ENCODE assay signal across 11 cellular contexts in the genomic region with DNA sequence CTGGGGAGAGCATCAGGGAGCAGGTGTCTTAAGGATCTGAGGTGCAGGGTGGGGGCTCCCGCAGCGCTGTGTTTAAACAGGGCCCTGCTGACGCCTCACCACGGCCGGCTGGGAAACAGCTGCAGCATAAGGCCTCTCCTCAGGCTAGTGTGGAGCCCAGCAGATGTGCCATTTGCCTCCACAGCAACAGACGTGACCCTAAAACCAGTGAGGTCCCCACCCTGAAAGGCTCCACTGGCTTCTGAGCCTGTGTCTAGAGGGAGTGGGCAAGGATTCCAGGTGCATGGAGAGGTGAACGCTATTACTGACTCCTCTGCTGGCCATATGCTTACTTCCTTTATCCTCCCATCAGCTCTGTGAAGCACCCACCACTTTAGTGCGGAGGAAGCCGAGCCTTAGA. TPM values are rescaled to one million over a fixed set of nuclear protein-coding genes. Genes with fewer than 3 reads are reported as not detected.
DNase-seq lines count a peak whose midpoint lies in the region; ATAC-seq and TF ChIP-seq lines count a peak whose summit lies in the region.
"Had no signal": no experiment of that assay in that cellular context is flagged by ENCODE, and none has a peak within 500 bp of the region (broad histone marks: within the 10 kb centered on the region; RNA-seq: fewer than 3 reads in every experiment).

No MANE protein-coding gene starts in this region.

- peaks cover 5% of the 10 kb centered on the region for H3K36me3 Mint-ChIP-seq in Calu3 (ENCODE audit: insufficient read depth, unreplicated experiment)
- H3K36me3 Mint-ChIP-seq: T-cell had no signal

- intact Hi-C loops in Calu3 (cut with micrococcal nuclease; ENCODE audit: unreplicated experiment) = no loop called here

- H3K4me1 ChIP-seq in foreskin keratinocyte (peaks cover 37% of the 10 kb centered on the region), skeletal muscle satellite cell (ENCODE audit: control insufficient read depth, insufficient read depth, low read length) (peaks cover 31% of the 10 kb centered on the region)

- peaks cover 3% of the 10 kb centered on the region for H3K9me3 Mint-ChIP-seq in Calu3 (ENCODE audit: low read depth, unreplicated experiment)
- H3K9me3 Mint-ChIP-seq: activated T-helper 2 cell treated with anti-CD3 and anti-CD28 coated beads, Interferon-gamma antibody, Interleukin-2, Interleukin-4, amounts not matched to agents 10 μg/mL and 5 μg/mL and 100 μg/mL, durations not matched to agents 14 hours and 24 hours and 36 hours; T-cell had no signal

- peak; percentile 70 for DNase-seq in DMS79 treated with DMSO at 0.1 percent for 48 hours (lab: John Stamatoyannopoulos, UW)
- DNase-seq in NCI-H524 (lab: John Stamatoyannopoulos, UW) = peak; percentile 60 to 78
- no peak for DNase-seq in foreskin keratinocyte
- DNase-seq in Calu3 = no peak
- DNase-seq in HCEC 1CT = no peak
- DNase-seq: stimulated activated CD4-positive, alpha-beta T cell treated with anti-CD3 and anti-CD28 coated beads, Interleukin-4, amount 100 ng/mL, for 4 hours; T-cell had no signal

- ATAC-seq in foreskin keratinocyte (no peak), GM21390 (IDR thresholded peaks at IDR 0.05; ENCODE audit: unreplicated experiment) (no peak), GM19035 (IDR thresholded peaks at IDR 0.05; ENCODE audit: unreplicated experiment) (no peak)
- ATAC-seq: T-cell had no signal

- peaks cover 40% of the 10 kb centered on the region for H3K4me1 Mint-ChIP-seq in Calu3 (ENCODE audit: low read depth, unreplicated experiment)

- peak overlapping the region; percentile 56 for H3K27ac ChIP-seq in foreskin keratinocyte

- H3K9ac ChIP-seq in skeletal muscle satellite cell (ENCODE audit: low read depth, low read length) = no peak overlapping the region

- H3K4me3 Mint-ChIP-seq in Calu3 (ENCODE audit: low read depth, unreplicated experiment) = no peak overlapping the region
- H3K4me3 Mint-ChIP-seq: T-cell had no signal

- H3K9me3 ChIP-seq in skeletal muscle satellite cell (replicated peaks; ENCODE audit: low read length) = no peaks in the 10 kb centered on the region

- H3K36me3 ChIP-seq in skeletal muscle satellite cell (ENCODE audit: insufficient read depth, low read length) = no peaks in the 10 kb centered on the region

- no peak for TF ChIP-seq CTCF in foreskin keratinocyte (conservative IDR thresholded peaks at IDR 0.05)
- TF ChIP-seq CTCF in Calu3 (IDR thresholded peaks at IDR 0.05; ENCODE audit: unreplicated experiment) = no peak

- H3K27ac Mint-ChIP-seq in Calu3 (ENCODE audit: unreplicated experiment) = no peak overlapping the region
- H3K27ac Mint-ChIP-seq: activated T-helper 2 cell treated with anti-CD3 and anti-CD28 coated beads, Interferon-gamma antibody, Interleukin-2, Interleukin-4, amounts not matched to agents 10 μg/mL and 5 μg/mL and 100 μg/mL, durations not matched to agents 14 hours and 24 hours and 36 hours; T-cell had no signal

- CTCF ChIA-PET in Calu3 (lab: Charles Lee) = interaction anchor here (1.2 kb wide), 1 partner anchor 10 kb away, joined by 3 read pairs; no protein-coding TSS in a partner anchor

- H3K27me3 Mint-ChIP-seq in Calu3 (ENCODE audit: unreplicated experiment) = no peaks in the 10 kb centered on the region
- H3K27me3 Mint-ChIP-seq: T-cell had no signal

- H3K4me3 ChIP-seq in skeletal muscle satellite cell (ENCODE audit: low read length) = no peak overlapping the region

- H3K4me2 ChIP-seq in skeletal muscle satellite cell (ENCODE audit: low read length) = peak overlapping the region; percentile 86

- H3K27me3 ChIP-seq in foreskin keratinocyte (no peaks in the 10 kb centered on the region), skeletal muscle satellite cell (ENCODE audit: control insufficient read depth, insufficient read depth, low read length) (no peaks in the 10 kb centered on the region)

- BruUV-seq in Calu3 (replicated peaks; lab: Mats Ljungman, UMichigan) = no TSS peak

RNA-seq across cellular contexts. Expression of a gene that starts 47.8 kb away (rescaled TPM):
- 94.3 and 98.9 TPM in 2 replicates for total RNA-seq in foreskin keratinocyte
- polyA plus RNA-seq in foreskin keratinocyte = 70.4 and 86.3 TPM in 2 replicates
- 33.4 and 39.8 TPM in 2 replicates for total RNA-seq in skeletal muscle satellite cell (2012; rRNA removed)
- 76.1 and 88.3 TPM in 2 replicates for total RNA-seq in Calu3 (2022)

Comparison
In these comparisons a context has a peak if more than half of its experiments do, and no peak if none do; other contexts are left out.
1. DNase-seq: peak in DMS79 treated with DMSO at 0.1 percent for 48 hours (single experiment) and NCI-H524 (2 of 2); none in foreskin keratinocyte (0 of 2), Calu3 (single experiment) and HCEC 1CT (single experiment).